13 cellular contexts compared by ENCODE assay signal in genomic region chr10:25176421-25176968, GRCh38. TPM values are rescaled to one million over a fixed set of nuclear protein-coding genes. Genes with fewer than 3 reads are reported as not detected.
DNase-seq lines count a peak whose midpoint lies in the region; ATAC-seq, FAIRE-seq and TF ChIP-seq lines count a peak whose summit lies in the region.
"Had no signal": no experiment of that assay in that cellular context is flagged by ENCODE, and none has a peak within 500 bp of the region (broad histone marks: within the 10 kb centered on the region; RNA-seq: fewer than 3 reads in every experiment).

No MANE protein-coding gene starts in this region.

- DNase-seq in activated T-cell treated with anti-CD3 and anti-CD28 coated beads, Interleukin-2, amount 50 U/mL, for 72 hours = no peak
- DNase-seq in activated T-cell treated with anti-CD3 and anti-CD28 coated beads, Interleukin-2, amount 50 U/mL, for 24 hours = no peak
- DNase-seq in activated naive CD8-positive, alpha-beta T cell treated with anti-CD3 and anti-CD28 coated beads for 36 hours = no peak
- DNase-seq in islet precursor cell (peak; percentile 56), stomach (no peak), AG20443 (ENCODE audit: low spot score) (no peak), D721Med (ENCODE audit: insufficient read length, low spot score) (no peak)
- DNase-seq: activated CD4-positive, alpha-beta memory T cell treated with anti-CD3 and anti-CD28 coated beads, Interleukin-2, amount 10 ng/mL, durations not matched to agents 7 days and 5 days; NCI-H2029 treated with DMSO at 0.1 percent for 48 hours had no signal

- WGBS in stomach, 5 donors = 3 to 7% (median 4%) methylated on average over 33 to 36 of the region's 36 CpGs

- TF ChIP-seq POLR2A in stomach (IDR thresholded peaks at IDR 0.05) = no peak

- H3K36me3 Mint-ChIP-seq in activated T-cell treated with anti-CD3 and anti-CD28 coated beads, Interleukin-2, amount 50 U/mL, for 72 hours (ENCODE audit: insufficient read depth in 2 of 2) = peaks cover 5 to 6% of the 10 kb centered on the region in 2 donors
- no peaks in the 10 kb centered on the region for H3K36me3 Mint-ChIP-seq in activated T-cell treated with anti-CD3 and anti-CD28 coated beads, Interleukin-2, amount 50 U/mL, for 24 hours (ENCODE audit: low read depth)
- peaks cover 4% of the 10 kb centered on the region for H3K36me3 Mint-ChIP-seq in activated naive CD8-positive, alpha-beta T cell treated with anti-CD3 and anti-CD28 coated beads for 36 hours

- H3K36me3 ChIP-seq in stomach = no peaks in the 10 kb centered on the region

- no peak for FAIRE-seq in D721Med (lab: Jason Lieb, UNC)

- no peak for TF ChIP-seq CTCF in stomach (IDR thresholded peaks at IDR 0.05)
- TF ChIP-seq CTCF in D721Med (IDR thresholded peaks at IDR 0.05; ENCODE audit: insufficient read depth, missing control alignments) = no peak

- ATAC-seq in activated T-cell treated with anti-CD3 and anti-CD28 coated beads, Interleukin-2, amount 50 U/mL, for 72 hours (replicated peaks in 1 of 2) = no peak
- no peak for ATAC-seq in HG03432 (IDR thresholded peaks at IDR 0.05; ENCODE audit: unreplicated experiment)
- ATAC-seq: left lobe of liver had no signal

- no peak overlapping the region for H3K27ac ChIP-seq in stomach
- H3K27ac ChIP-seq: epithelial cell of prostate, HL-60 had no signal

- peak overlapping the region; percentile 32 to 36 for H3K4me3 Mint-ChIP-seq in activated T-cell treated with anti-CD3 and anti-CD28 coated beads, Interleukin-2, amount 50 U/mL, for 72 hours
- H3K4me3 Mint-ChIP-seq in activated T-cell treated with anti-CD3 and anti-CD28 coated beads, Interleukin-2, amount 50 U/mL, for 24 hours = no peak overlapping the region
- H3K4me3 Mint-ChIP-seq in activated naive CD8-positive, alpha-beta T cell treated with anti-CD3 and anti-CD28 coated beads for 36 hours = peak overlapping the region; percentile 52
- H3K4me3 Mint-ChIP-seq: activated CD4-positive, alpha-beta memory T cell treated with anti-CD3 and anti-CD28 coated beads, Interleukin-2, amount 10 ng/mL, durations not matched to agents 7 days and 5 days had no signal

- no peaks in the 10 kb centered on the region for H3K9me3 ChIP-seq in stomach

- peaks cover 10 to 28% (median 25%) of the 10 kb centered on the region in 4 donors for H3K4me1 ChIP-seq in stomach

- no peak for TF ChIP-seq EP300 in stomach (IDR thresholded peaks at IDR 0.05)

- peak overlapping the region in 3 of 4 donors; percentile 19 to 76 (median 57) for H3K4me3 ChIP-seq in stomach

- peaks cover 31% of the 10 kb centered on the region for H3K27me3 Mint-ChIP-seq in activated T-cell treated with anti-CD3 and anti-CD28 coated beads, Interleukin-2, amount 50 U/mL, for 72 hours (ENCODE audit: low read depth)
- H3K27me3 Mint-ChIP-seq in activated T-cell treated with anti-CD3 and anti-CD28 coated beads, Interleukin-2, amount 50 U/mL, for 24 hours = peaks cover 72% of the 10 kb centered on the region
- peaks cover 71% of the 10 kb centered on the region for H3K27me3 Mint-ChIP-seq in activated naive CD8-positive, alpha-beta T cell treated with anti-CD3 and anti-CD28 coated beads for 36 hours

- no peak overlapping the region for H3K27ac Mint-ChIP-seq in activated T-cell treated with anti-CD3 and anti-CD28 coated beads, Interleukin-2, amount 50 U/mL, for 72 hours
- H3K27ac Mint-ChIP-seq in activated T-cell treated with anti-CD3 and anti-CD28 coated beads, Interleukin-2, amount 50 U/mL, for 24 hours = no peak overlapping the region
- no peak overlapping the region for H3K27ac Mint-ChIP-seq in activated naive CD8-positive, alpha-beta T cell treated with anti-CD3 and anti-CD28 coated beads for 36 hours
- H3K27ac Mint-ChIP-seq: activated CD4-positive, alpha-beta memory T cell treated with anti-CD3 and anti-CD28 coated beads, Interleukin-2, amount 10 ng/mL, durations not matched to agents 7 days and 5 days had no signal

- no peaks in the 10 kb centered on the region for H3K4me1 Mint-ChIP-seq in activated T-cell treated with anti-CD3 and anti-CD28 coated beads, Interleukin-2, amount 50 U/mL, for 72 hours (ENCODE audit: low read depth)
- peaks cover 18% of the 10 kb centered on the region for H3K4me1 Mint-ChIP-seq in activated T-cell treated with anti-CD3 and anti-CD28 coated beads, Interleukin-2, amount 50 U/mL, for 24 hours (ENCODE audit: low read depth)
- H3K4me1 Mint-ChIP-seq in activated naive CD8-positive, alpha-beta T cell treated with anti-CD3 and anti-CD28 coated beads for 36 hours = peaks cover 12% of the 10 kb centered on the region

- H3K9me3 Mint-ChIP-seq in activated T-cell treated with anti-CD3 and anti-CD28 coated beads, Interleukin-2, amount 50 U/mL, for 72 hours = peaks cover 2 to 7% of the 10 kb centered on the region in 2 donors
- peaks cover 4% of the 10 kb centered on the region for H3K9me3 Mint-ChIP-seq in activated T-cell treated with anti-CD3 and anti-CD28 coated beads, Interleukin-2, amount 50 U/mL, for 24 hours
- H3K9me3 Mint-ChIP-seq in activated naive CD8-positive, alpha-beta T cell treated with anti-CD3 and anti-CD28 coated beads for 36 hours = peaks cover 5% of the 10 kb centered on the region
- H3K9me3 Mint-ChIP-seq: activated CD4-positive, alpha-beta memory T cell treated with anti-CD3 and anti-CD28 coated beads, Interleukin-2, amount 10 ng/mL, durations not matched to agents 7 days and 5 days had no signal

- H3K27me3 ChIP-seq in stomach = peaks cover 12 to 74% (median 44%) of the 10 kb centered on the region in 3 donors

- intact Hi-C loops in stomach (cut with DNase I; ENCODE audit: low total_unique reads) = no loop called here

RNA-seq across cellular contexts. Expression of gene GPR158, which starts 1.7 kb away (rescaled TPM):
- not detected for total RNA-seq in activated T-cell treated with anti-CD3 and anti-CD28 coated beads, Interleukin-2, amount 50 U/mL, for 72 hours
- not detected for total RNA-seq in activated naive CD8-positive, alpha-beta T cell treated with anti-CD3 and anti-CD28 coated beads for 36 hours
- total RNA-seq in stomach = 1 to 10 TPM in 1 of 5 donors, not detected in 4; 1.1 TPM
- polyA plus RNA-seq in stomach = under 1 TPM; 0.05 to 0.25 (median 0.15) TPM
- total RNA-seq: activated CD4-positive, alpha-beta memory T cell treated with anti-CD3 and anti-CD28 coated beads, Interleukin-2, amount 10 ng/mL, durations not matched to agents 7 days and 5 days; left lobe of liver had no signal
